ENCODE assay signal across 35 cellular contexts in genomic region chr13:48012668-48013067, GRCh38.
"Had no signal": no experiment of that assay in that cellular context is flagged by ENCODE, and none has a peak within 500 bp of the region (broad histone marks: within the 10 kb centered on the region; RNA-seq: fewer than 3 reads in every experiment).

No MANE protein-coding gene starts in this region.

- H3K9me3 ChIP-seq: MG63 had no signal

- H3K36me3 ChIP-seq: MG63 had no signal

- H3K27me3 ChIP-seq: MG63 had no signal

- DNase-seq: Karpas-422, Kasumi-1, MG63, MM.1S, MV-4-11, NCI-H1048, NCI-H1092, NCI-H1092 treated with DMSO at 0.1 percent for 48 hours, NCI-H1105, NCI-H1105 treated with DMSO at 0.1 percent for 48 hours, NCI-H1417, NCI-H1417 treated with DMSO at 0.1 percent for 48 hours, NCI-H1436, NCI-H1436 treated with DMSO at 0.1 percent for 48 hours, NCI-H146, NCI-H1694, NCI-H1694 treated with DMSO at 0.1 percent for 48 hours, NCI-H187, NCI-H187 treated with DMSO at 0.1 percent for 48 hours, NCI-H1930, NCI-H2029, NCI-H2029 treated with DMSO at 0.1 percent for 48 hours, NCI-H2081, NCI-H2081 treated with DMSO at 0.1 percent for 48 hours, NCI-H2107, NCI-H2171, NCI-H2171 treated with DMSO at 0.1 percent for 48 hours, NCI-H2227 treated with DMSO at 0.1 percent for 48 hours, NCI-H226, NCI-H345, NCI-H446, NCI-H446 treated with DMSO at 0.1 percent for 48 hours, NCI-H510A, NCI-H510A treated with DMSO at 0.1 percent for 48 hours, NCI-H524 had no signal

- H3K4me3 ChIP-seq: MG63 had no signal
